ENCODE assay signal across 8 cellular contexts in the genomic region with DNA sequence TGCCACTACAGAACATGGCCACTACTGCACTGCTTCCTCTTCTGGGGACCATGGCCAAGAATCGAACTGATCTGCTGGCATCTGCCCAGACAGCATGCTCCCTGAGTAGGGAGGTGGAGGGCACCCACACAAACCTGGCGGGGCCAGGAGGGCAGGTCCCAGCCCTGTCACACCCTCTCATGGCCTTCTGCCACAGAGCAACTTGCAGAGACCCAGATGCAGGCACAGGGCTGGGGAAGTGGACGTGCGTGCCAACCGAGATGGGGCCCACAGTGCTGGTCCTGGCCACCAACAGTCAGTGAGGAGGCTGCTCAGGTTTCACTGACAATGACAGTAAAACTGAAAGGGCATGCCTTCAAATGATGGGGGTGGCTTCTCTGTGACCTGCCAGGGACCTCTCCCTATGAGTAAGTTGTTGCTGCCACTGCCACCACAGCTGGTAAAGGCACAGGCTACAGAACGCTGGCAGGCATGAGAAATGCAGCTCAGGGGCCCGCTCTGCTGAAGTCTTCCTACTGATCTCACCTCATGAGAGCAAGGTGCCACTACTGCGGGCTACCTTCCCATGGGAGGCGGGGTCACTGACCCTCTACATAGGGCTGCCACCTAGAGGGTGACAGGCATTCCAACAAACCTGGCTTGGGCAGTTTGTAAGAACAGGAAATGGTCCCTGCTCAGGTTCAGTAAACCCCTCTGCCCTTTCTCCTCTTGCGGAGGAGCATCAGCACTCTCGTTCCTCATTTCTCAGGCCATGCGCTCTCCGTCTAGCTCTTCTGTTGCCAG. TPM values are rescaled to one million over a fixed set of nuclear protein-coding genes. Genes with fewer than 3 reads are reported as not detected.
DNase-seq lines count a peak whose midpoint lies in the region; ATAC-seq lines count a peak whose summit lies in the region.

No MANE protein-coding gene starts in this region.

- peak; percentile 77 for ATAC-seq in HG02981 (IDR thresholded peaks at IDR 0.05; ENCODE audit: unreplicated experiment)

- peaks cover 46% of the 10 kb centered on the region for H3K36me3 Mint-ChIP-seq in activated CD4-positive, alpha-beta memory T cell treated with anti-CD3 and anti-CD28 coated beads, Interleukin-2, amount 10 ng/mL, durations not matched to agents 7 days and 5 days (ENCODE audit: low read depth)

- peak overlapping the region; percentile 90 for H3K27ac Mint-ChIP-seq in activated CD4-positive, alpha-beta memory T cell treated with anti-CD3 and anti-CD28 coated beads, Interleukin-2, amount 10 ng/mL, durations not matched to agents 7 days and 5 days

- no peaks in the 10 kb centered on the region for H3K27me3 Mint-ChIP-seq in activated CD4-positive, alpha-beta memory T cell treated with anti-CD3 and anti-CD28 coated beads, Interleukin-2, amount 10 ng/mL, durations not matched to agents 7 days and 5 days

- in situ Hi-C loops in G401 (cut with HindIII; ENCODE audit: low sequenced_read_pairs): no loop called here

- H3K9me3 Mint-ChIP-seq in activated CD4-positive, alpha-beta memory T cell treated with anti-CD3 and anti-CD28 coated beads, Interleukin-2, amount 10 ng/mL, durations not matched to agents 7 days and 5 days: no peaks in the 10 kb centered on the region

- H3K4me3 Mint-ChIP-seq in activated CD4-positive, alpha-beta memory T cell treated with anti-CD3 and anti-CD28 coated beads, Interleukin-2, amount 10 ng/mL, durations not matched to agents 7 days and 5 days: peak overlapping the region; percentile 33

- DNase-seq in activated gamma-delta T cell treated with anti-CD3 and anti-CD28 coated beads, Interleukin-2, amount 50 U/mL, for 16 hours (ENCODE audit: low read depth): peak; percentile 30
- DNase-seq in activated gamma-delta T cell (lab: John Stamatoyannopoulos, UW) (no peak), mucosa of gallbladder (ENCODE audit: low spot score) (peak; percentile 77), T-helper 9 cell (no peak), G401 (ENCODE audit: low spot score) (no peak), midbrain (lab: John Stamatoyannopoulos, UW) (no peak)
- DNase-seq in activated CD4-positive, alpha-beta memory T cell treated with anti-CD3 and anti-CD28 coated beads, Interleukin-2, amount 10 ng/mL, durations not matched to agents 7 days and 5 days: peak; percentile 88

- POLR2A ChIA-PET in activated CD4-positive, alpha-beta memory T cell treated with anti-CD3 and anti-CD28 coated beads, Interleukin-2, amount 10 ng/mL, durations not matched to agents 7 days and 5 days (lab: Charles Lee): interaction anchor here (1.2 to 11.0 kb wide), 6 partner anchors 12 to 441 kb away, joined by 3 to 214 read pairs (median 4); partner anchors contain the start of genes HIC1 and METTL16

- CTCF ChIA-PET in activated CD4-positive, alpha-beta memory T cell treated with anti-CD3 and anti-CD28 coated beads, Interleukin-2, amount 10 ng/mL, durations not matched to agents 7 days and 5 days (lab: Charles Lee): interaction anchor here (1.3 to 6.5 kb wide), 7 partner anchors 11 to 212 kb away, joined by 3 to 40 read pairs (median 13); partner anchors contain the start of gene HIC1

- H3K4me1 Mint-ChIP-seq in activated CD4-positive, alpha-beta memory T cell treated with anti-CD3 and anti-CD28 coated beads, Interleukin-2, amount 10 ng/mL, durations not matched to agents 7 days and 5 days: peaks cover 81% of the 10 kb centered on the region

RNA-seq across cellular contexts. Expression of gene HIC1, which starts 15.5 kb away (rescaled TPM):
- total RNA-seq in activated CD4-positive, alpha-beta memory T cell treated with anti-CD3 and anti-CD28 coated beads, Interleukin-2, amount 10 ng/mL, durations not matched to agents 7 days and 5 days: 10 to 100 TPM; 38.3 to 39.8 TPM
- total RNA-seq in mucosa of gallbladder: 20.8 TPM
- total RNA-seq in G401 (2014; rRNA removed; shearing (Covaris generic)): 20.2 and 37.8 TPM in 2 replicates

RNA-seq across cellular contexts. Expression of gene OVCA2, which starts 28.6 kb away (rescaled TPM):
- total RNA-seq in activated CD4-positive, alpha-beta memory T cell treated with anti-CD3 and anti-CD28 coated beads, Interleukin-2, amount 10 ng/mL, durations not matched to agents 7 days and 5 days: 10 to 100 TPM; 43.2 to 45.4 TPM
- total RNA-seq in mucosa of gallbladder: 31.8 TPM
- 48.0 and 63.1 TPM in 2 replicates for total RNA-seq in G401 (2014; rRNA removed; shearing (Covaris generic))

RNA-seq across cellular contexts. Expression of gene DPH1, which starts 40.5 kb away (rescaled TPM):
- 10 to 100 TPM; 28.4 to 28.8 TPM for total RNA-seq in activated CD4-positive, alpha-beta memory T cell treated with anti-CD3 and anti-CD28 coated beads, Interleukin-2, amount 10 ng/mL, durations not matched to agents 7 days and 5 days
- 51.5 TPM for total RNA-seq in mucosa of gallbladder
- 48.8 and 56.7 TPM in 2 replicates for total RNA-seq in G401 (2014; rRNA removed; shearing (Covaris generic))

RNA-seq across cellular contexts. Expression of gene RTN4RL1, which starts 45.3 kb away (rescaled TPM):
- under 1 TPM; 0.33 to 0.35 TPM for total RNA-seq in activated CD4-positive, alpha-beta memory T cell treated with anti-CD3 and anti-CD28 coated beads, Interleukin-2, amount 10 ng/mL, durations not matched to agents 7 days and 5 days
- total RNA-seq in mucosa of gallbladder: 9.3 TPM
- total RNA-seq in G401 (2014; rRNA removed; shearing (Covaris generic)): 65.0 and 65.6 TPM in 2 replicates

Comparison
In these comparisons a context has a peak if more than half of its experiments do, and no peak if none do; other contexts are left out.
1. DNase-seq: peak in activated gamma-delta T cell treated with anti-CD3 and anti-CD28 coated beads, Interleukin-2, amount 50 U/mL, for 16 hours (single experiment), activated CD4-positive, alpha-beta memory T cell treated with anti-CD3 and anti-CD28 coated beads, Interleukin-2, amount 10 ng/mL, durations not matched to agents 7 days and 5 days (single experiment) and mucosa of gallbladder (single experiment); none in activated gamma-delta T cell (single experiment), T-helper 9 cell (single experiment), G401 (single experiment) and midbrain (single experiment).